20 cellular contexts compared by ENCODE assay signal in the genomic region with DNA sequence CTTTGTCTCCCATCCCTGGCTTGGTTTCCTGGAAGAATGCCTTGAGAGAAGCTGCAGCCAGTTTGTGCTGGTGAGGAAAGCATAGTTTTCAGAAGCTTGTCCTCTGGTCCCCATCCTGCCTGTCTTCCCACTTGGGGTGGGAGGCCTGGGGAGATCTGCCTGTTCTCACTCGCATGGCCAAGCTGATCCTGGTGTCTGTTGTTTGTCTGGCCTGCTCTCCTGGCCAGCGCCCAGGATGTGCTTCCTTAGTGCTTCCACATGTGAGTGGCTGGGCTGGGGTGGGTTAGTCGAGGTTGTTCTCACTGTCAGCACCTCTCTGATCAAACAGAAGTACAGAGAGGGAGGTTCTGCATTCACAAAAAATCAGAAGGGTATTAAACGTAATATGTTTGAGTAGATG. TPM values are rescaled to one million over a fixed set of nuclear protein-coding genes. Genes with fewer than 3 reads are reported as not detected.
DNase-seq lines count a peak whose midpoint lies in the region; ATAC-seq and TF ChIP-seq lines count a peak whose summit lies in the region.
"Had no signal": no experiment of that assay in that cellular context is flagged by ENCODE, and none has a peak within 500 bp of the region (broad histone marks: within the 10 kb centered on the region; RNA-seq: fewer than 3 reads in every experiment).

No MANE protein-coding gene starts in this region.

- TF ChIP-seq EP300 in SK-N-SH (IDR thresholded peaks at IDR 0.05; ENCODE audit: borderline replicate concordance in 1 of 2, low read depth in 1 of 2, low read length in 1 of 2), result peak in 1 of 2 experiments; percentile 10; a peak in 1 of 4 replicates

- CTCF ChIA-PET in SK-N-SH (lab: Yijun Ruan, JAX), result interaction anchor here (1.2 to 2.0 kb wide), 2 partner anchors 10 to 50 kb away, joined by 3 to 7 read pairs; a partner anchor contains a TSS

- H2BK5ac ChIP-seq in mesenchymal stem cell (ENCODE audit: low read depth, low read length, poor library complexity, severe bottlenecking), result peak overlapping the region; percentile 33

- H3K79me1 ChIP-seq in mesenchymal stem cell (replicated peaks; ENCODE audit: low read length, poor library complexity, severe bottlenecking), result no peaks in the 10 kb centered on the region

- no peak overlapping the region for H2BK12ac ChIP-seq in mesenchymal stem cell (ENCODE audit: low read length in 2 of 2)

- H3K79me2 ChIP-seq in SK-N-SH (ENCODE audit: insufficient read depth), result no peaks in the 10 kb centered on the region

- H3F3A ChIP-seq in SK-N-SH (replicated peaks; ENCODE audit: insufficient read depth), result no peaks in the 10 kb centered on the region

- H2BK15ac ChIP-seq in mesenchymal stem cell (ENCODE audit: low read depth, poor library complexity, severe bottlenecking), result no peak overlapping the region

- DNase-seq in SK-N-SH, result peak; percentile 19
- DNase-seq in fibroblast of villous mesenchyme (ENCODE audit: low read depth), result peak; percentile 41
- no peak for DNase-seq in mesenchymal stem cell
- peak; percentile 40 to 69 for DNase-seq in uterus
- DNase-seq in immature natural killer cell, result no peak
- DNase-seq in colonic mucosa, result no peak
- DNase-seq: activated effector memory CD4-positive, alpha-beta T cell treated with Interleukin-2 at 50 U/mL for 16 hours; aorta; CD4-positive, CD25-positive, alpha-beta regulatory T cell; dermis blood vessel endothelial cell; Karpas-422; NCI-H1694; NCI-H510A; nucleus accumbens; spleen; WERI-Rb-1 had no signal

- POLR2A ChIA-PET in SK-N-SH (lab: Yijun Ruan, JAX), result no interaction called here

- peaks cover 1 to 7% (median 3%) of the 10 kb centered on the region in 3 donors for H3K27me3 Mint-ChIP-seq in immature natural killer cell (ENCODE audit: low read depth in 3 of 3)
- H3K27me3 Mint-ChIP-seq: CD4-positive, CD25-positive, alpha-beta regulatory T cell had no signal

- no peak overlapping the region for H3K4me3 ChIP-seq in SK-N-SH (ENCODE audit: low read depth in 2 of 2, low read length in 1 of 2)
- no peak overlapping the region for H3K4me3 ChIP-seq in fibroblast of villous mesenchyme (ENCODE audit: low read depth, low read length)
- no peak overlapping the region for H3K4me3 ChIP-seq in mesenchymal stem cell (ENCODE audit: insufficient read depth in 1 of 2, low read depth in 1 of 2, low read length in 2 of 2)
- H3K4me3 ChIP-seq in uterus, result no peak overlapping the region
- no peak overlapping the region for H3K4me3 ChIP-seq in colonic mucosa
- H3K4me3 ChIP-seq: spleen had no signal

- H3K36me3 Mint-ChIP-seq in immature natural killer cell, result no peaks in the 10 kb centered on the region
- H3K36me3 Mint-ChIP-seq: CD4-positive, CD25-positive, alpha-beta regulatory T cell had no signal

- H3K4me3 Mint-ChIP-seq in immature natural killer cell, result no peak overlapping the region
- H3K4me3 Mint-ChIP-seq: CD4-positive, CD25-positive, alpha-beta regulatory T cell had no signal

- WGBS in SK-N-SH (ENCODE audit: low lambda C conversion rate), result 23% methylated on average over 4 of the region's 4 CpGs
- 77% methylated on average over 4 of the region's 4 CpGs for WGBS in mesenchymal stem cell

- H3K27ac ChIP-seq in SK-N-SH (ENCODE audit: low read depth in 2 of 2, low read length in 1 of 2), result 0 out of 4 replicates have a peak overlapping the region, but pooled peaks of 1 of the 2 experiments have one; percentile 31
- H3K27ac ChIP-seq in mesenchymal stem cell (ENCODE audit: low read length, poor library complexity, severe bottlenecking), result peak overlapping the region; percentile 95
- no peak overlapping the region for H3K27ac ChIP-seq in uterus
- no peak overlapping the region for H3K27ac ChIP-seq in colonic mucosa
- H3K27ac ChIP-seq: 22Rv1, WERI-Rb-1 had no signal

- no peak overlapping the region for H3K23ac ChIP-seq in mesenchymal stem cell (ENCODE audit: low read length in 2 of 2)

- H3K36me3 ChIP-seq in SK-N-SH (replicated peaks in 1 of 2; ENCODE audit: control insufficient read depth in 1 of 2, insufficient read depth in 2 of 2, low read length in 1 of 2), result no peaks in the 10 kb centered on the region
- H3K36me3 ChIP-seq in mesenchymal stem cell (ENCODE audit: control insufficient read depth in 1 of 2, insufficient read depth in 2 of 2, low read depth in 1 of 2, low read length in 2 of 2), result no peaks in the 10 kb centered on the region
- H3K36me3 ChIP-seq in uterus, result no peaks in the 10 kb centered on the region
- H3K36me3 ChIP-seq in colonic mucosa, result no peaks in the 10 kb centered on the region
- H3K36me3 ChIP-seq: spleen, WERI-Rb-1 had no signal

- H3K14ac ChIP-seq in mesenchymal stem cell (ENCODE audit: low read length in 2 of 2), result no peak overlapping the region

- H3K9ac ChIP-seq in SK-N-SH (no peak overlapping the region), mesenchymal stem cell (ENCODE audit: low read length) (no peak overlapping the region), colonic mucosa (ENCODE audit: low read depth in 2 of 2, low read length in 2 of 2) (no peak overlapping the region)

- H3K27me3 ChIP-seq in SK-N-SH (ENCODE audit: insufficient read depth) (no peaks in the 10 kb centered on the region), mesenchymal stem cell (ENCODE audit: control insufficient read depth in 1 of 2, insufficient read depth in 1 of 2, low read length in 2 of 2) (no peaks in the 10 kb centered on the region), uterus (no peaks in the 10 kb centered on the region), colonic mucosa (no peaks in the 10 kb centered on the region)
- H3K27me3 ChIP-seq: spleen had no signal

- H3K9me3 Mint-ChIP-seq in immature natural killer cell, result peaks cover 0 to 4% (median 0%) of the 10 kb centered on the region in 6 donors

- H3K4me1 Mint-ChIP-seq in immature natural killer cell, result no peaks in the 10 kb centered on the region

- no peak for TF ChIP-seq RAD21 in SK-N-SH (IDR thresholded peaks at IDR 0.05; ENCODE audit: low read length)

- TF ChIP-seq CTCF in SK-N-SH (IDR thresholded peaks at IDR 0.05) (no peak), fibroblast of villous mesenchyme (IDR thresholded peaks at IDR 0.05; ENCODE audit: insufficient read depth, low read depth, low read length) (no peak), uterus (IDR thresholded peaks at IDR 0.05) (no peak), colonic mucosa (IDR thresholded peaks at IDR 0.05) (no peak)

- no peak overlapping the region for H3K4ac ChIP-seq in mesenchymal stem cell (ENCODE audit: low read depth in 1 of 2, low read length in 2 of 2)

- no peak overlapping the region for H2AFZ ChIP-seq in SK-N-SH (ENCODE audit: low read depth)
- no peak overlapping the region for H2AFZ ChIP-seq in mesenchymal stem cell (ENCODE audit: low read depth, low read length)

- H3K4me2 ChIP-seq in SK-N-SH (no peak overlapping the region), mesenchymal stem cell (ENCODE audit: low read length, poor library complexity, severe bottlenecking) (no peak overlapping the region)

- H2AK5ac ChIP-seq in mesenchymal stem cell (ENCODE audit: low read length, severe bottlenecking), result peak overlapping the region; percentile 38

- no peak for TF ChIP-seq POLR2A in uterus (IDR thresholded peaks at IDR 0.05)

- no peaks in the 10 kb centered on the region for H3K9me2 ChIP-seq in SK-N-SH

- no peaks in the 10 kb centered on the region for H3K9me3 ChIP-seq in SK-N-SH
- H3K9me3 ChIP-seq in mesenchymal stem cell (ENCODE audit: control insufficient read depth, low read length), result no peaks in the 10 kb centered on the region
- H3K9me3 ChIP-seq in uterus, result no peaks in the 10 kb centered on the region
- no peaks in the 10 kb centered on the region for H3K9me3 ChIP-seq in colonic mucosa
- H3K9me3 ChIP-seq: spleen had no signal

- ATAC-seq in SK-N-SH treated with all-trans-retinoic acid at 6 μM for 48 hours, result no peak
- ATAC-seq in GM21576 (IDR thresholded peaks at IDR 0.05; ENCODE audit: unreplicated experiment), result no peak

- no peak overlapping the region for H3K18ac ChIP-seq in mesenchymal stem cell (ENCODE audit: low read depth in 1 of 2, low read length in 2 of 2)

- intact Hi-C loops in uterus (cut with DNase I; ENCODE audit: low total_unique reads), result no loop called here
- intact Hi-C loops in colonic mucosa (cut with DNase I), result no loop called here

- no peak overlapping the region for H3K27ac Mint-ChIP-seq in immature natural killer cell
- H3K27ac Mint-ChIP-seq: CD4-positive, CD25-positive, alpha-beta regulatory T cell had no signal

- peaks cover 0 to 12% of the 10 kb centered on the region in 2 experiments; a peak in 2 of 4 replicates for H3K4me1 ChIP-seq in SK-N-SH (ENCODE audit: control insufficient read depth in 1 of 2, insufficient read depth in 2 of 2, low read depth in 1 of 2, low read length in 1 of 2)
- H3K4me1 ChIP-seq in mesenchymal stem cell (ENCODE audit: control insufficient read depth, insufficient read depth, low read depth, low read length), result peaks cover 20% of the 10 kb centered on the region
- H3K4me1 ChIP-seq in uterus, result no peaks in the 10 kb centered on the region
- H3K4me1 ChIP-seq in colonic mucosa, result no peaks in the 10 kb centered on the region

- no peak overlapping the region for H2BK120ac ChIP-seq in mesenchymal stem cell (ENCODE audit: low read depth, low read length)

- H4K20me1 ChIP-seq in SK-N-SH (ENCODE audit: insufficient read depth), result no peaks in the 10 kb centered on the region

- H4K91ac ChIP-seq in mesenchymal stem cell (ENCODE audit: low read length), result peak overlapping the region; percentile 6

- H4K8ac ChIP-seq in mesenchymal stem cell (ENCODE audit: low read length), result no peak overlapping the region

TF ChIP-seq in SK-N-SH treated with all-trans-retinoic acid at 6 μM for 48 hours, 23 proteins besides CTCF, POLR2A, EP300 and RAD21 (continues in another document):
- TF ChIP-seq OSR1 (CRISPR knock-in tag; IDR thresholded peaks at IDR 0.05) (no peak), SNAI2 (CRISPR knock-in tag; IDR thresholded peaks at IDR 0.05) (no peak), ZFP30 (CRISPR knock-in tag; IDR thresholded peaks at IDR 0.05) (no peak), TCF4 (CRISPR knock-in tag; IDR thresholded peaks at IDR 0.05; ENCODE audit: borderline replicate concordance) (no peak), ZC3H10 (CRISPR knock-in tag; IDR thresholded peaks at IDR 0.05) (no peak), PPARA (CRISPR knock-in tag; IDR thresholded peaks at IDR 0.05; ENCODE audit: borderline replicate concordance) (no peak)

RNA-seq across cellular contexts. Expression of a gene that starts 49.5 kb away (rescaled TPM):
- 16.0 and 25.7 TPM in 2 replicates for polyA plus RNA-seq in SK-N-SH (2012; rRNA removed)
- polyA plus RNA-seq in SK-N-SH (2012; cell fraction: cytosol; rRNA removed), result 13.0 and 16.7 TPM in 2 replicates
- 38.2 and 77.1 TPM in 2 replicates for polyA plus RNA-seq in SK-N-SH (2012; cell fraction: nucleus; rRNA removed)
- 48.6 and 56.1 TPM in 2 replicates for total RNA-seq in fibroblast of villous mesenchyme
- polyA plus RNA-seq in mesenchymal stem cell (2013, experiment 1 of 2), result 57.5 TPM
- polyA plus RNA-seq in mesenchymal stem cell (2013, experiment 2 of 2), result 57.1 TPM
- 100 to 1,000 TPM in 1 of 4 donors, 10 to 100 TPM in 3; 62.0 to 127 (median 85.7) TPM for total RNA-seq in uterus
- polyA plus RNA-seq in immature natural killer cell, result 1 to 10 TPM; 1.3 to 9.7 (median 3.2) TPM
- total RNA-seq in colonic mucosa, result 10 to 100 TPM in 1 of 2 donors, 1 to 10 TPM in 1; 8.1 to 13.9 TPM
- total RNA-seq: OCI-LY7 had no signal

Comparison
In these comparisons a context has a peak if more than half of its experiments do, and no peak if none do; other contexts are left out.
1. DNase-seq: peak in SK-N-SH (single experiment), fibroblast of villous mesenchyme (single experiment) and uterus (2 of 2); none in mesenchymal stem cell (single experiment), immature natural killer cell (0 of 3) and colonic mucosa (single experiment).